2 cellular contexts compared by ENCODE assay signal in genomic region chr14:52944267-52944666, GRCh38.
TF ChIP-seq lines count a peak whose summit lies in the region.

No MANE protein-coding gene starts in this region.

TF ChIP-seq in liver, 16 proteins besides CTCF, POLR2A, EP300 and RAD21 (continued from another document):
- TF ChIP-seq MAX (IDR thresholded peaks at IDR 0.05) = no peak
- no peak for TF ChIP-seq HNF4G (IDR thresholded peaks at IDR 0.05)
- TF ChIP-seq FOXA1 (IDR thresholded peaks at IDR 0.05) = no peak
- no peak for TF ChIP-seq EGR1 (IDR thresholded peaks at IDR 0.05; ENCODE audit: low read depth in 2 of 2)
- TF ChIP-seq ZBTB33 (IDR thresholded peaks at IDR 0.05) = no peak
- no peak for TF ChIP-seq NR2F2 (IDR thresholded peaks at IDR 0.05)
- TF ChIP-seq GABPA (IDR thresholded peaks at IDR 0.05 in 1 of 2, conservative IDR thresholded peaks at IDR 0.05 in 1 of 2) = no peak
- TF ChIP-seq JUND (IDR thresholded peaks at IDR 0.05) = no peak
- no peak for TF ChIP-seq HNF4A (conservative IDR thresholded peaks at IDR 0.05)
- no peak for TF ChIP-seq YY1 (IDR thresholded peaks at IDR 0.05)
- no peak for TF ChIP-seq TAF1 (conservative IDR thresholded peaks at IDR 0.05)
- no peak for TF ChIP-seq REST (IDR thresholded peaks at IDR 0.05)
- no peak for TF ChIP-seq RXRA (IDR thresholded peaks at IDR 0.05)

TF ChIP-seq in HepG2, 621 proteins besides CTCF, POLR2A, EP300 and RAD21:
- TF ChIP-seq MZF1 (CRISPR knock-in tag; IDR thresholded peaks at IDR 0.05; ENCODE audit: borderline replicate concordance) = no peak
- no peak for TF ChIP-seq TAF15 (IDR thresholded peaks at IDR 0.05; ENCODE audit: low read depth, low read length, poor library complexity, severe bottlenecking)
- TF ChIP-seq TFDP2 (CRISPR knock-in tag; IDR thresholded peaks at IDR 0.05) = no peak
- TF ChIP-seq ZNF124 (CRISPR knock-in tag; IDR thresholded peaks at IDR 0.05) = no peak
- no peak for TF ChIP-seq SIN3A (IDR thresholded peaks at IDR 0.05; ENCODE audit: borderline replicate concordance, low read depth, low read length)
- TF ChIP-seq SALL1 (CRISPR knock-in tag; IDR thresholded peaks at IDR 0.05) = no peak
- no peak for TF ChIP-seq POLR2G (IDR thresholded peaks at IDR 0.05; ENCODE audit: low read depth, low read length)
- TF ChIP-seq CBX1 (IDR thresholded peaks at IDR 0.05; ENCODE audit: low read depth) = no peak
- TF ChIP-seq CHD2 (IDR thresholded peaks at IDR 0.05; ENCODE audit: low read depth, low read length) = no peak
- no peak for TF ChIP-seq ZNF235 (CRISPR knock-in tag; IDR thresholded peaks at IDR 0.05; ENCODE audit: borderline replicate concordance)
- no peak for TF ChIP-seq GRHL1 (CRISPR knock-in tag; conservative IDR thresholded peaks at IDR 0.05)
- no peak for TF ChIP-seq HOXA7 (CRISPR knock-in tag; IDR thresholded peaks at IDR 0.05)
- no peak for TF ChIP-seq CENPBD1 (CRISPR knock-in tag; IDR thresholded peaks at IDR 0.05; ENCODE audit: borderline replicate concordance, low read depth)
- no peak for TF ChIP-seq DBP (CRISPR knock-in tag; IDR thresholded peaks at IDR 0.05; ENCODE audit: not compliant biosample characterization)
- TF ChIP-seq BRCA1 (CRISPR knock-in tag; IDR thresholded peaks at IDR 0.05) = no peak
- TF ChIP-seq ZNF20 (CRISPR knock-in tag; IDR thresholded peaks at IDR 0.05) = no peak
- no peak for TF ChIP-seq NFE2L2 (IDR thresholded peaks at IDR 0.05; ENCODE audit: low read length)
